In the genomic region with DNA sequence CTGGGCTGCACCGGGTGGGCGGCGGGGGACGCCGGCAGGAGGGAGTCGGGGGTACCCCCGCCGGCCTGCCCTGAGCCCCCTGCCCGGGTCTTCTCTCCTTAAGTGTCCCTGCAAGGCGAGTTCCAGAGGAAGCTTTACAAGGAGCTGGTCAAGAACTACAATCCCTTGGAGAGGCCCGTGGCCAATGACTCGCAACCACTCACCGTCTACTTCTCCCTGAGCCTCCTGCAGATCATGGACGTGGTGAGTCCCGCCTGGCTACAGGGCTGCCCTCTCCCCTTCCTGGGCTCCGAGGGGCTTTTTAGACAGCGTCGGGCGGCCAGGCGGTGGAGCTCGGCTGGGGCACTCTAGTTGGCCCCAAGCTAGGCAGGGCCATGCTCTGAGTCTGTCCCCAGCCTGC, we compare ENCODE assay signal across 8 cellular contexts. TPM values are rescaled to one million over a fixed set of nuclear protein-coding genes. Genes with fewer than 3 reads are reported as not detected.
DNase-seq lines count a peak whose midpoint lies in the region; ATAC-seq and TF ChIP-seq lines count a peak whose summit lies in the region.

No MANE protein-coding gene starts in this region.

- POLR2A ChIA-PET in activated naive CD8-positive, alpha-beta T cell treated with anti-CD3 and anti-CD28 coated beads, Interleukin-2, amount 10 ng/mL, durations not matched to agents 7 days and 5 days (lab: Charles Lee): no interaction called here

- TF ChIP-seq EP300 in suprapubic skin (IDR thresholded peaks at IDR 0.05): no peak

- no peak overlapping the region for H3K27ac Mint-ChIP-seq in activated naive CD8-positive, alpha-beta T cell treated with anti-CD3 and anti-CD28 coated beads, Interleukin-2, amount 10 ng/mL, durations not matched to agents 7 days and 5 days

- H3K27ac ChIP-seq in suprapubic skin: no peak overlapping the region

- H3K4me1 Mint-ChIP-seq in activated naive CD8-positive, alpha-beta T cell treated with anti-CD3 and anti-CD28 coated beads, Interleukin-2, amount 10 ng/mL, durations not matched to agents 7 days and 5 days: peaks cover 3% of the 10 kb centered on the region

- peak overlapping the region; percentile 22 for H3K4me3 Mint-ChIP-seq in activated naive CD8-positive, alpha-beta T cell treated with anti-CD3 and anti-CD28 coated beads, Interleukin-2, amount 10 ng/mL, durations not matched to agents 7 days and 5 days

- H3K9me3 Mint-ChIP-seq in activated naive CD8-positive, alpha-beta T cell treated with anti-CD3 and anti-CD28 coated beads, Interleukin-2, amount 10 ng/mL, durations not matched to agents 7 days and 5 days: no peaks in the 10 kb centered on the region

- DNase-seq in DMS53 (lab: John Stamatoyannopoulos, UW) (peak; percentile 43), DMS53 treated with DMSO at 0.1 percent for 48 hours (lab: John Stamatoyannopoulos, UW; ENCODE audit: unreplicated experiment) (no peak), kidney epithelial cell (ENCODE audit: low read depth) (no peak), suprapubic skin (ENCODE audit: low spot score in 2 of 2) (peak in 1 of 2 donors; percentile 51), GM20000 (ENCODE audit: low spot score) (no peak)
- no peak for DNase-seq in activated naive CD8-positive, alpha-beta T cell treated with anti-CD3 and anti-CD28 coated beads, Interleukin-2, amount 10 ng/mL, durations not matched to agents 7 days and 5 days
- no peak for DNase-seq in effector CD4-positive, alpha-beta T cell

- H3K36me3 ChIP-seq in kidney epithelial cell (ENCODE audit: control insufficient read depth, insufficient read depth, low read length) (no peaks in the 10 kb centered on the region), suprapubic skin (no peaks in the 10 kb centered on the region)

- H3K36me3 Mint-ChIP-seq in activated naive CD8-positive, alpha-beta T cell treated with anti-CD3 and anti-CD28 coated beads, Interleukin-2, amount 10 ng/mL, durations not matched to agents 7 days and 5 days: no peaks in the 10 kb centered on the region

- peaks cover 23% of the 10 kb centered on the region for H3K4me1 ChIP-seq in suprapubic skin

- ATAC-seq in activated naive CD8-positive, alpha-beta T cell treated with anti-CD3 and anti-CD28 coated beads, Interleukin-2, amount 10 ng/mL, durations not matched to agents 7 days and 5 days (ENCODE audit: low read depth): no peak
- no peak for ATAC-seq in HG03097 (IDR thresholded peaks at IDR 0.05; ENCODE audit: low FRiP score, unreplicated experiment)

- H3K27me3 ChIP-seq in kidney epithelial cell (ENCODE audit: control insufficient read depth, insufficient read depth, low read length) (peaks cover 25% of the 10 kb centered on the region), suprapubic skin (peaks cover 48% of the 10 kb centered on the region)

- 11% methylated on average over 6 of the region's 21 CpGs for WGBS in suprapubic skin

- H3K4me3 ChIP-seq in kidney epithelial cell (ENCODE audit: low read depth, low read length) (peak overlapping the region; percentile 47), suprapubic skin (peak overlapping the region; percentile 77)

- peaks cover 80% of the 10 kb centered on the region for H3K27me3 Mint-ChIP-seq in activated naive CD8-positive, alpha-beta T cell treated with anti-CD3 and anti-CD28 coated beads, Interleukin-2, amount 10 ng/mL, durations not matched to agents 7 days and 5 days

- no peak for TF ChIP-seq POLR2A in suprapubic skin (IDR thresholded peaks at IDR 0.05)

- TF ChIP-seq CTCF in kidney epithelial cell (IDR thresholded peaks at IDR 0.05; ENCODE audit: insufficient read depth, low read length, poor library complexity, severe bottlenecking): no peak
- no peak for TF ChIP-seq CTCF in suprapubic skin (IDR thresholded peaks at IDR 0.05)
- no peak for TF ChIP-seq CTCF in GM20000 (IDR thresholded peaks at IDR 0.05; ENCODE audit: extremely low read depth, missing control alignments)

- H3K9me3 ChIP-seq in suprapubic skin: no peaks in the 10 kb centered on the region

RNA-seq across cellular contexts. Expression of gene CHRNA7, which starts 0.5 kb away (rescaled TPM):
- total RNA-seq in activated naive CD8-positive, alpha-beta T cell treated with anti-CD3 and anti-CD28 coated beads, Interleukin-2, amount 10 ng/mL, durations not matched to agents 7 days and 5 days: under 1 TPM; 0.43 to 0.44 TPM
- 2.7 and 4.8 TPM in 2 replicates for total RNA-seq in kidney epithelial cell
- total RNA-seq in suprapubic skin: 1 to 10 TPM in 3 of 4 donors, under 1 TPM in 1; 0.23 to 6.1 (median 1.3) TPM
